ENCODE assay signal across 13 cellular contexts in the genomic region with DNA sequence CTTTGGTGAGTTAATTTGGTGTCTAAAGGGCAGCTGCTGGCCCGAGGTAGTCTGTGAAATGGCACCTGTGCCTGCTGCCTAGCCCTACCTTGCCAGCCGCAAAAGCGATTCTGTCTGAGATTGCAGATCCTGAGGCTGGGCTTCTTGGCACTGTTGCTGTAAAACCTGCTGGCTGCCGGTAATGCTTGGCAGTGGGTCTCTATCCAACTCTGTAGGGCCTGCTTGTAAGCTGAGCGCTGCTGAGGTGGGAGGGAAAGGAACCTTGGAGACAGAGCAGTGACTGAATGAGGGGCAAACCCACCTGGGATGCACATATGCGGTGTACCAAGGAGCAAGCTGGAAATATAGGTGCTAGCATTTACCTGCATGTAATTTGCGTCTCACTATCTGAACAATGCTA. TPM values are rescaled to one million over a fixed set of nuclear protein-coding genes. Genes with fewer than 3 reads are reported as not detected.
A peak's percentile ranks its signal among the peaks of the same experiment; 100 is the strongest.
DNase-seq lines count a peak whose midpoint lies in the region; ATAC-seq and TF ChIP-seq lines count a peak whose summit lies in the region.
"Had no signal": no experiment of that assay in that cellular context is flagged by ENCODE, and none has a peak within 500 bp of the region (broad histone marks: within the 10 kb centered on the region; RNA-seq: fewer than 3 reads in every experiment).

No MANE protein-coding gene starts in this region.

- peaks cover 77% of the 10 kb centered on the region for H3K36me3 Mint-ChIP-seq in T-helper 2 cell treated with Interferon-gamma antibody and Interleukin-4, amounts not matched to agents 5 μg/mL and 100 μg/mL, for 36 hours (ENCODE audit: low read depth)
- H3K36me3 Mint-ChIP-seq in endodermal cell (ENCODE audit: low read depth) (no peaks in the 10 kb centered on the region), HFFc6 (ENCODE audit: low read depth) (no peaks in the 10 kb centered on the region)

- H3K4me3 ChIP-seq in cardiac muscle cell, result no peak overlapping the region
- no peak overlapping the region for H3K4me3 ChIP-seq in endodermal cell (ENCODE audit: low read length)
- no peak overlapping the region for H3K4me3 ChIP-seq in thymus (ENCODE audit: low read length)
- H3K4me3 ChIP-seq: suprapubic skin had no signal

- intact Hi-C loops in Right ventricle myocardium superior (cut with DNase I), result no loop called here

- peaks cover 91% of the 10 kb centered on the region for H3K4me1 Mint-ChIP-seq in T-helper 2 cell treated with Interferon-gamma antibody and Interleukin-4, amounts not matched to agents 5 μg/mL and 100 μg/mL, for 36 hours (ENCODE audit: low read depth)
- H3K4me1 Mint-ChIP-seq in endodermal cell (peaks cover 12% of the 10 kb centered on the region), HFFc6 (ENCODE audit: low read depth) (no peaks in the 10 kb centered on the region)

- peak in 1 of 2 donors; percentile 5 for DNase-seq in cardiac muscle cell (ENCODE audit: low read depth in 1 of 2, low spot score in 1 of 2)
- no peak for DNase-seq in Right ventricle myocardium superior
- no peak for DNase-seq in T-helper 2 cell treated with Interferon-gamma antibody and Interleukin-4, amounts not matched to agents 5 μg/mL and 100 μg/mL, for 36 hours (ENCODE audit: low spot score)
- DNase-seq in endodermal cell, result peak; percentile 52
- DNase-seq in HFFc6, result no peak
- no peak for DNase-seq in NCI-H187 treated with DMSO at 0.1 percent for 48 hours (lab: John Stamatoyannopoulos, UW)
- DNase-seq: foreskin keratinocyte, NCI-H1694 treated with DMSO at 0.1 percent for 48 hours, PC-3, posterior cingulate gyrus had no signal

- peak overlapping the region; percentile 85 for H3K27ac Mint-ChIP-seq in T-helper 2 cell treated with Interferon-gamma antibody and Interleukin-4, amounts not matched to agents 5 μg/mL and 100 μg/mL, for 36 hours
- H3K27ac Mint-ChIP-seq in endodermal cell, result no peak overlapping the region
- H3K27ac Mint-ChIP-seq in HFFc6, result no peak overlapping the region

- no peaks in the 10 kb centered on the region for H3K27me3 Mint-ChIP-seq in T-helper 2 cell treated with Interferon-gamma antibody and Interleukin-4, amounts not matched to agents 5 μg/mL and 100 μg/mL, for 36 hours (ENCODE audit: low read depth)
- H3K27me3 Mint-ChIP-seq in endodermal cell (ENCODE audit: insufficient read depth), result peaks cover 9% of the 10 kb centered on the region
- H3K27me3 Mint-ChIP-seq in HFFc6 (ENCODE audit: insufficient read depth), result peaks cover 10% of the 10 kb centered on the region

- no peaks in the 10 kb centered on the region for H3K9me3 ChIP-seq in cardiac muscle cell (ENCODE audit: low read depth)
- H3K9me3 ChIP-seq in endodermal cell (ENCODE audit: control insufficient read depth, low read length), result no peaks in the 10 kb centered on the region
- no peaks in the 10 kb centered on the region for H3K9me3 ChIP-seq in thymus (ENCODE audit: control insufficient read depth)
- H3K9me3 ChIP-seq: suprapubic skin had no signal

- 80 to 87% methylated on average over 6 to 7 of the region's 7 CpGs for WGBS in endodermal cell (ENCODE audit: insufficient coverage in 1 of 2, insufficient read length in 1 of 2), 2 experiments
- WGBS in thymus, result 87% methylated on average over 7 of the region's 7 CpGs

- H3K36me3 ChIP-seq in cardiac muscle cell (no peaks in the 10 kb centered on the region), endodermal cell (ENCODE audit: control insufficient read depth, insufficient read depth, low read length) (no peaks in the 10 kb centered on the region), thymus (ENCODE audit: control insufficient read depth, insufficient read depth) (peaks cover 11% of the 10 kb centered on the region)
- H3K36me3 ChIP-seq: suprapubic skin had no signal

- H3K9ac ChIP-seq in endodermal cell (ENCODE audit: extremely low read depth, low read length, poor library complexity, severe bottlenecking), result no peak overlapping the region

- H3K27me3 ChIP-seq in cardiac muscle cell (no peaks in the 10 kb centered on the region), endodermal cell (ENCODE audit: control insufficient read depth, insufficient read depth, low read length, poor library complexity, severe bottlenecking) (no peaks in the 10 kb centered on the region), thymus (ENCODE audit: control insufficient read depth, insufficient read depth) (no peaks in the 10 kb centered on the region)
- H3K27me3 ChIP-seq: suprapubic skin had no signal

- H3K4me3 Mint-ChIP-seq in T-helper 2 cell treated with Interferon-gamma antibody and Interleukin-4, amounts not matched to agents 5 μg/mL and 100 μg/mL, for 36 hours, result peak overlapping the region; percentile 95
- no peak overlapping the region for H3K4me3 Mint-ChIP-seq in endodermal cell
- H3K4me3 Mint-ChIP-seq in HFFc6, result no peak overlapping the region

- H3K9me3 Mint-ChIP-seq in T-helper 2 cell treated with Interferon-gamma antibody and Interleukin-4, amounts not matched to agents 5 μg/mL and 100 μg/mL, for 36 hours, result no peaks in the 10 kb centered on the region
- H3K9me3 Mint-ChIP-seq in endodermal cell (no peaks in the 10 kb centered on the region), HFFc6 (no peaks in the 10 kb centered on the region)

- peaks cover 11% of the 10 kb centered on the region for H3K4me1 ChIP-seq in cardiac muscle cell (ENCODE audit: low read depth)
- peaks cover 7% of the 10 kb centered on the region for H3K4me1 ChIP-seq in endodermal cell (ENCODE audit: control insufficient read depth, insufficient read depth, low read length)
- H3K4me1 ChIP-seq in thymus (ENCODE audit: control insufficient read depth, insufficient read depth, low read length), result peaks cover 64% of the 10 kb centered on the region

- no peak for TF ChIP-seq CTCF in cardiac muscle cell (IDR thresholded peaks at IDR 0.05; ENCODE audit: low read depth, low read length)
- TF ChIP-seq CTCF in endodermal cell (conservative IDR thresholded peaks at IDR 0.05), result no peak
- TF ChIP-seq CTCF in HFFc6 (IDR thresholded peaks at IDR 0.05), result no peak

- peak overlapping the region; percentile 26 for H3K27ac ChIP-seq in cardiac muscle cell
- H3K27ac ChIP-seq in endodermal cell (ENCODE audit: low read depth, low read length), result no peak overlapping the region
- peak overlapping the region; percentile 82 for H3K27ac ChIP-seq in thymus (ENCODE audit: low read depth)
- H3K27ac ChIP-seq: foreskin keratinocyte, suprapubic skin had no signal

- ATAC-seq in Right ventricle myocardium superior (ENCODE audit: poor library complexity) (no peak), GM21737 (IDR thresholded peaks at IDR 0.05; ENCODE audit: unreplicated experiment) (no peak)
- ATAC-seq: foreskin keratinocyte, PC-3 had no signal

RNA-seq across cellular contexts. Expression of gene LCP1, which starts 11.7 kb away (rescaled TPM):
- total RNA-seq in cardiac muscle cell (4.8 and 5.5 TPM in 2 replicates), Right ventricle myocardium superior (20.5 TPM), endodermal cell (10 to 100 TPM in 1 of 2 donors, 1 to 10 TPM in 1; 3.0 to 16.8 TPM)
- polyA plus RNA-seq in cardiac muscle cell (2.0 and 8.5 TPM in 2 replicates), thymus (181 TPM)
- polyA plus RNA-seq in endodermal cell (2013, experiment 1 of 2), result 1.5 TPM
- polyA plus RNA-seq in endodermal cell (2013, experiment 2 of 2), result 1.5 TPM
- under 1 TPM in 1 of 6 experiments, not detected in 5; 0.05 TPM for total RNA-seq in HFFc6 (2021; fragmentation: NEBNext Ultra II Directional; extraction: Animal tissue kit (Norgen Biotek cat#: 25700))

RNA-seq across cellular contexts. Expression of gene LRRC63, which starts 41.5 kb away (rescaled TPM):
- total RNA-seq in cardiac muscle cell (0.81 and 2.1 TPM in 2 replicates), Right ventricle myocardium superior (not detected), endodermal cell (not detected)
- polyA plus RNA-seq in cardiac muscle cell (2.0 and 2.5 TPM in 2 replicates), thymus (0.46 TPM)
- 0.25 TPM for polyA plus RNA-seq in endodermal cell (2013, experiment 1 of 2)
- polyA plus RNA-seq in endodermal cell (2013, experiment 2 of 2), result 0.12 TPM
- total RNA-seq in HFFc6 (2021; fragmentation: NEBNext Ultra II Directional; extraction: Animal tissue kit (Norgen Biotek cat#: 25700)), result not detected
- total RNA-seq: foreskin keratinocyte, suprapubic skin had no signal
